In the genomic region with DNA sequence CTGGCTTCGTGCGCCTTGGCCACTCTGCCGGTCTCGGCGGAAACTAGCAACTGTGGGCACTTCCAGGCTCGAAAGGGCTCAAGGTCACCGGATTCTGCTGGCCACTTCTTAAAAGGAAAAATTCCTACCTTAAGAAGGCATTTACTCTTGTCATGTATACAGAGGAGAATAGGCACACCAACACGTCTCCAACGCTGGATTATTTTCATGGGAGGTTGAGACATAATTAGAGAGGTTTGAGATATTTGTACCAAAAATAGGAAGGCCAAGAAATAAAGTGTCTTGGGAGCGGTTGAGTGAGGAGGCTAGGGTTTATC, we compare ENCODE assay signal across 2 cellular contexts.
TF ChIP-seq lines count a peak whose summit lies in the region.

No MANE protein-coding gene starts in this region.

TF ChIP-seq in GM23338, 12 proteins besides CTCF, POLR2A, EP300 and RAD21:
- no peak for TF ChIP-seq JUNB (IDR thresholded peaks at IDR 0.05; ENCODE audit: unreplicated experiment)
- peak; percentile 91 for TF ChIP-seq EZH2 (IDR thresholded peaks at IDR 0.05; ENCODE audit: low read depth, unreplicated experiment)
TF ChIP-seq in GM23338: peak in this region for 1.

TF ChIP-seq in H1, 55 proteins besides CTCF, POLR2A, EP300 and RAD21:
- no peak for TF ChIP-seq ASH2L (IDR thresholded peaks at IDR 0.05; ENCODE audit: low read length)
- TF ChIP-seq EZH2 (IDR thresholded peaks at IDR 0.05; ENCODE audit: low read depth, low read length, severe bottlenecking), result peak; percentile 1
